Comparison of ENCODE assay signal across 1 cellular context in the genomic region with DNA sequence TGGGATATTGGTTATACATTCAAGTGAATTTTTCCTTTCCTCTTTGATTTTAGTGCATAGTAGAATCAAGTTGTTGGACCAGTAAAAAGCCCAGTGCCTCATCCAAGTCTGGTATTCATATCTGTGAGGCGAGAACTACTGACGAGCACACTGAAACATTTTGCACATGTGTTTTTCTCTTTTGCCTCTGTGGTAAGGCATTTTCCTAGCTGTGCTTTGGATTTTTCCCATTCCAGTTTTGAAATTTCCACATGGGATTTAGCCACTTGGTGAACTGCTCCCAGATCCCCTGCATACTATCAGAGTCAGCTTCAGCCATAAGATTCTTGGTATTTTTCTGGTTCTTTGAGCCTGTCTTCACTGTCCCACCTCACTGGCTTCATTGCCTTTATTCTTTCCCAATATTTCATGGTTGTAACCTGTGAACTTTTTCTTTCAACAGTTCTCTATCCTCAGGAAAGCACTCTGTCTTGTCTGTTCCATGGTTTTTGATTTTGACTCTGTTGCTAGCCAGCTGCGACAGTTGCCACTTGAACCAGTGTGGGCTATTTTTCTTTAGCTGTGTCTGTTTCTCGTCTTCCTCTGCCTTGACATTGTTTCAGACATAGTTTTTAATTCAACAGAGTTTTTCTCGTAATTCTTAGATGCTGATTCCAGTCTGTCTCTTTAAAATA.
TF ChIP-seq lines count a peak whose summit lies in the region.

No MANE protein-coding gene starts in this region.

TF ChIP-seq in GM23338, 12 proteins besides CTCF, POLR2A, EP300 and RAD21 (continued from another document):
- TF ChIP-seq, protein P1, sequence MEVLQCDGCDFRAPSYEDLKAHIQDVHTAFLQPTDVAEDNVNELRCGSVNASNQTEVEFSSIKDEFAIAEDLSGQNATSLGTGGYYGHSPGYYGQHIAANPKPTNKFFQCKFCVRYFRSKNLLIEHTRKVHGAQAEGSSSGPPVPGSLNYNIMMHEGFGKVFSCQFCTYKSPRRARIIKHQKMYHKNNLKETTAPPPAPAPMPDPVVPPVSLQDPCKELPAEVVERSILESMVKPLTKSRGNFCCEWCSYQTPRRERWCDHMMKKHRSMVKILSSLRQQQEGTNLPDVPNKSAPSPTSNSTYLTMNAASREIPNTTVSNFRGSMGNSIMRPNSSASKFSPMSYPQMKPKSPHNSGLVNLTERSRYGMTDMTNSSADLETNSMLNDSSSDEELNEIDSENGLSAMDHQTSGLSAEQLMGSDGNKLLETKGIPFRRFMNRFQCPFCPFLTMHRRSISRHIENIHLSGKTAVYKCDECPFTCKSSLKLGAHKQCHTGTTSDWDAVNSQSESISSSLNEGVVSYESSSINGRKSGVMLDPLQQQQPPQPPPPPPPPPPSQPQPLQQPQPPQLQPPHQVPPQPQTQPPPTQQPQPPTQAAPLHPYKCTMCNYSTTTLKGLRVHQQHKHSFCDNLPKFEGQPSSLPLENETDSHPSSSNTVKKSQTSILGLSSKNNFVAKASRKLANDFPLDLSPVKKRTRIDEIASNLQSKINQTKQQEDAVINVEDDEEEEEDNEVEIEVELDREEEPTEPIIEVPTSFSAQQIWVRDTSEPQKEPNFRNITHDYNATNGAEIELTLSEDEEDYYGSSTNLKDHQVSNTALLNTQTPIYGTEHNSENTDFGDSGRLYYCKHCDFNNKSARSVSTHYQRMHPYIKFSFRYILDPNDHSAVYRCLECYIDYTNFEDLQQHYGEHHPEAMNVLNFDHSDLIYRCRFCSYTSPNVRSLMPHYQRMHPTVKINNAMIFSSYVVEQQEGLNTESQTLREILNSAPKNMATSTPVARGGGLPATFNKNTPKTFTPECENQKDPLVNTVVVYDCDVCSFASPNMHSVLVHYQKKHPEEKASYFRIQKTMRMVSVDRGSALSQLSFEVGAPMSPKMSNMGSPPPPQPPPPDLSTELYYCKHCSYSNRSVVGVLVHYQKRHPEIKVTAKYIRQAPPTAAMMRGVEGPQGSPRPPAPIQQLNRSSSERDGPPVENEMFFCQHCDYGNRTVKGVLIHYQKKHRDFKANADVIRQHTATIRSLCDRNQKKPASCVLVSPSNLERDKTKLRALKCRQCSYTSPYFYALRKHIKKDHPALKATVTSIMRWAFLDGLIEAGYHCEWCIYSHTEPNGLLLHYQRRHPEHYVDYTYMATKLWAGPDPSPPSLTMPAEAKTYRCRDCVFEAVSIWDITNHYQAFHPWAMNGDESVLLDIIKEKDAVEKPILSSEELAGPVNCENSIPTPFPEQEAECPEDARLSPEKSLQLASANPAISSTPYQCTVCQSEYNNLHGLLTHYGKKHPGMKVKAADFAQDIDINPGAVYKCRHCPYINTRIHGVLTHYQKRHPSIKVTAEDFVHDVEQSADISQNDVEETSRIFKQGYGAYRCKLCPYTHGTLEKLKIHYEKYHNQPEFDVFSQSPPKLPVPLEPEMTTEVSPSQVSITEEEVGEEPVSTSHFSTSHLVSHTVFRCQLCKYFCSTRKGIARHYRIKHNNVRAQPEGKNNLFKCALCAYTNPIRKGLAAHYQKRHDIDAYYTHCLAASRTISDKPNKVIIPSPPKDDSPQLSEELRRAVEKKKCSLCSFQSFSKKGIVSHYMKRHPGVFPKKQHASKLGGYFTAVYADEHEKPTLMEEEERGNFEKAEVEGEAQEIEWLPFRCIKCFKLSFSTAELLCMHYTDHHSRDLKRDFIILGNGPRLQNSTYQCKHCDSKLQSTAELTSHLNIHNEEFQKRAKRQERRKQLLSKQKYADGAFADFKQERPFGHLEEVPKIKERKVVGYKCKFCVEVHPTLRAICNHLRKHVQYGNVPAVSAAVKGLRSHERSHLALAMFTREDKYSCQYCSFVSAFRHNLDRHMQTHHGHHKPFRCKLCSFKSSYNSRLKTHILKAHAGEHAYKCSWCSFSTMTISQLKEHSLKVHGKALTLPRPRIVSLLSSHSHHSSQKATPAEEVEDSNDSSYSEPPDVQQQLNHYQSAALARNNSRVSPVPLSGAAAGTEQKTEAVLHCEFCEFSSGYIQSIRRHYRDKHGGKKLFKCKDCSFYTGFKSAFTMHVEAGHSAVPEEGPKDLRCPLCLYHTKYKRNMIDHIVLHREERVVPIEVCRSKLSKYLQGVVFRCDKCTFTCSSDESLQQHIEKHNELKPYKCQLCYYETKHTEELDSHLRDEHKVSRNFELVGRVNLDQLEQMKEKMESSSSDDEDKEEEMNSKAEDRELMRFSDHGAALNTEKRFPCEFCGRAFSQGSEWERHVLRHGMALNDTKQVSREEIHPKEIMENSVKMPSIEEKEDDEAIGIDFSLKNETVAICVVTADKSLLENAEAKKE (CRISPR knock-in tag; IDR thresholded peaks at IDR 0.05) = no peak
- no peak for TF ChIP-seq JUNB (IDR thresholded peaks at IDR 0.05; ENCODE audit: unreplicated experiment)
- TF ChIP-seq, protein P2, sequence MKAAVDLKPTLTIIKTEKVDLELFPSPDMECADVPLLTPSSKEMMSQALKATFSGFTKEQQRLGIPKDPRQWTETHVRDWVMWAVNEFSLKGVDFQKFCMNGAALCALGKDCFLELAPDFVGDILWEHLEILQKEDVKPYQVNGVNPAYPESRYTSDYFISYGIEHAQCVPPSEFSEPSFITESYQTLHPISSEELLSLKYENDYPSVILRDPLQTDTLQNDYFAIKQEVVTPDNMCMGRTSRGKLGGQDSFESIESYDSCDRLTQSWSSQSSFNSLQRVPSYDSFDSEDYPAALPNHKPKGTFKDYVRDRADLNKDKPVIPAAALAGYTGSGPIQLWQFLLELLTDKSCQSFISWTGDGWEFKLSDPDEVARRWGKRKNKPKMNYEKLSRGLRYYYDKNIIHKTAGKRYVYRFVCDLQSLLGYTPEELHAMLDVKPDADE (IDR thresholded peaks at IDR 0.05) = no peak
- TF ChIP-seq, protein P3, sequence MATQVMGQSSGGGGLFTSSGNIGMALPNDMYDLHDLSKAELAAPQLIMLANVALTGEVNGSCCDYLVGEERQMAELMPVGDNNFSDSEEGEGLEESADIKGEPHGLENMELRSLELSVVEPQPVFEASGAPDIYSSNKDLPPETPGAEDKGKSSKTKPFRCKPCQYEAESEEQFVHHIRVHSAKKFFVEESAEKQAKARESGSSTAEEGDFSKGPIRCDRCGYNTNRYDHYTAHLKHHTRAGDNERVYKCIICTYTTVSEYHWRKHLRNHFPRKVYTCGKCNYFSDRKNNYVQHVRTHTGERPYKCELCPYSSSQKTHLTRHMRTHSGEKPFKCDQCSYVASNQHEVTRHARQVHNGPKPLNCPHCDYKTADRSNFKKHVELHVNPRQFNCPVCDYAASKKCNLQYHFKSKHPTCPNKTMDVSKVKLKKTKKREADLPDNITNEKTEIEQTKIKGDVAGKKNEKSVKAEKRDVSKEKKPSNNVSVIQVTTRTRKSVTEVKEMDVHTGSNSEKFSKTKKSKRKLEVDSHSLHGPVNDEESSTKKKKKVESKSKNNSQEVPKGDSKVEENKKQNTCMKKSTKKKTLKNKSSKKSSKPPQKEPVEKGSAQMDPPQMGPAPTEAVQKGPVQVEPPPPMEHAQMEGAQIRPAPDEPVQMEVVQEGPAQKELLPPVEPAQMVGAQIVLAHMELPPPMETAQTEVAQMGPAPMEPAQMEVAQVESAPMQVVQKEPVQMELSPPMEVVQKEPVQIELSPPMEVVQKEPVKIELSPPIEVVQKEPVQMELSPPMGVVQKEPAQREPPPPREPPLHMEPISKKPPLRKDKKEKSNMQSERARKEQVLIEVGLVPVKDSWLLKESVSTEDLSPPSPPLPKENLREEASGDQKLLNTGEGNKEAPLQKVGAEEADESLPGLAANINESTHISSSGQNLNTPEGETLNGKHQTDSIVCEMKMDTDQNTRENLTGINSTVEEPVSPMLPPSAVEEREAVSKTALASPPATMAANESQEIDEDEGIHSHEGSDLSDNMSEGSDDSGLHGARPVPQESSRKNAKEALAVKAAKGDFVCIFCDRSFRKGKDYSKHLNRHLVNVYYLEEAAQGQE (IDR thresholded peaks at IDR 0.05; ENCODE audit: unreplicated experiment) = no peak
- TF ChIP-seq CREB1 (CRISPR knock-in tag; IDR thresholded peaks at IDR 0.05; ENCODE audit: low read depth) = no peak
- no peak for TF ChIP-seq NANOG (IDR thresholded peaks at IDR 0.05; ENCODE audit: borderline replicate concordance)
- no peak for TF ChIP-seq ZNF114 (CRISPR knock-in tag; IDR thresholded peaks at IDR 0.05)
- no peak for TF ChIP-seq POLR2AphosphoS5 (IDR thresholded peaks at IDR 0.05; ENCODE audit: low read depth)
TF ChIP-seq in GM23338: peak in this region for 0.
